In the genomic region with DNA sequence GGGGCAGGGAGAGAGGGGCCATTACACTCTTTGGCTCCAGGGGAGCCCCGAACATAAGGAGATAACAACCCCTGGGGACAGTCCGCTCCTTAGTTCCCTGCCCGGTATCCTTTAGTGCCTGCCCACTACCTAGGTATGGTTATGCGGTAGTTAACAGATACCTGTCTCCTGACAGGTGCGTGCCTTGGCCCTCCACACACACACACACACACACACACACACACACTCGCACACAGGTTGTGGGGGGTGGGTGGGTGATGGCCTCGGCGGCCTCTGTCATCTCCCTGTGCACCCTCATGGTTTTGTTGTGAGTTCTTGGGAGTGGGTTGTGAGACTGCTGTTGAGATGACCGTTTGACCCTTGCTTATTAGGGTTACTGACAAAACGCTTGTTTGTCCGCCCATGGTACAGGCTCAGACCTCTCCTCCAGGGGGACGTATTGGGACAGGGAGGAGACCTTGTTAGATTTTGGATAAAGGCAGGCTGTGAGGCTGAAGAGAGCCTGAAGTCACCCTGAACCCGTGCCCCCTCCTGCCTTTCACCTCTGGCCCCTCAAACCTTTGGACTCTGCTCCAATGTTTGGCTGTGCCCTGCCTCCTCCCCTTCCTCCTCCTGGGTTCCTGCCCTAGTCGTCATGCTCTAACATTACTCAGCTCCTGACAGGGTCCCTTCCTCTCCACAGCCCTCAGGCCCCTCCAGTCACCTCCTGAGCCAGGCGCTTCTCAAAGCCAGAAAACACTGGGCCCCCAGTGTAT, we compare ENCODE assay signal across 8 cellular contexts. TPM values are rescaled to one million over a fixed set of nuclear protein-coding genes. Genes with fewer than 3 reads are reported as not detected.
DNase-seq lines count a peak whose midpoint lies in the region; ATAC-seq and TF ChIP-seq lines count a peak whose summit lies in the region.

No MANE protein-coding gene starts in this region.

- no peak overlapping the region for H3K27ac ChIP-seq in rectal smooth muscle tissue (ENCODE audit: low read depth, low read length)

- H3K36me3 ChIP-seq in rectal smooth muscle tissue (ENCODE audit: control insufficient read depth, insufficient read depth, low read length) = no peaks in the 10 kb centered on the region

- H3K4me3 ChIP-seq in GM08714 (ENCODE audit: low read length) (peak overlapping the region; percentile 66; the same call in 1 of the 2 replicates), WI38 (ENCODE audit: low read depth, low read length) (peak overlapping the region; percentile 60), fibroblast of villous mesenchyme (ENCODE audit: low read depth, low read length) (peak overlapping the region; percentile 60), rectal smooth muscle tissue (ENCODE audit: low read length) (peak overlapping the region; percentile 46)

- no peak for TF ChIP-seq CTCF in WI38 (IDR thresholded peaks at IDR 0.05; ENCODE audit: low read depth, low read length)
- TF ChIP-seq CTCF in fibroblast of villous mesenchyme (IDR thresholded peaks at IDR 0.05; ENCODE audit: insufficient read depth, low read depth, low read length) = no peak

- no peak for ATAC-seq in HG03025 (IDR thresholded peaks at IDR 0.05; ENCODE audit: low FRiP score, unreplicated experiment)

- H3K4me1 ChIP-seq in rectal smooth muscle tissue (ENCODE audit: control insufficient read depth, insufficient read depth, low read length) = no peaks in the 10 kb centered on the region

- no peak overlapping the region for H3K9ac ChIP-seq in rectal smooth muscle tissue (ENCODE audit: low read length)

- H3K27me3 ChIP-seq in rectal smooth muscle tissue (ENCODE audit: control insufficient read depth, insufficient read depth, low read length) = peaks cover 5% of the 10 kb centered on the region

- DNase-seq in fibroblast of villous mesenchyme (ENCODE audit: low read depth) (no peak), nucleus accumbens (lab: John Stamatoyannopoulos, UW) (no peak), DMS53 treated with DMSO at 0.1 percent for 48 hours (lab: John Stamatoyannopoulos, UW; ENCODE audit: unreplicated experiment) (no peak), DMS79 (lab: John Stamatoyannopoulos, UW) (no peak)

RNA-seq across cellular contexts. Expression of gene RASSF5, which starts 1.0 kb away (rescaled TPM):
- total RNA-seq in fibroblast of villous mesenchyme = 0.86 and 1.6 TPM in 2 replicates

RNA-seq across cellular contexts. Expression of gene IKBKE, which starts 38.0 kb away (rescaled TPM):
- total RNA-seq in fibroblast of villous mesenchyme = 23.7 and 25.8 TPM in 2 replicates
